2 cellular contexts compared by ENCODE assay signal in the genomic region with DNA sequence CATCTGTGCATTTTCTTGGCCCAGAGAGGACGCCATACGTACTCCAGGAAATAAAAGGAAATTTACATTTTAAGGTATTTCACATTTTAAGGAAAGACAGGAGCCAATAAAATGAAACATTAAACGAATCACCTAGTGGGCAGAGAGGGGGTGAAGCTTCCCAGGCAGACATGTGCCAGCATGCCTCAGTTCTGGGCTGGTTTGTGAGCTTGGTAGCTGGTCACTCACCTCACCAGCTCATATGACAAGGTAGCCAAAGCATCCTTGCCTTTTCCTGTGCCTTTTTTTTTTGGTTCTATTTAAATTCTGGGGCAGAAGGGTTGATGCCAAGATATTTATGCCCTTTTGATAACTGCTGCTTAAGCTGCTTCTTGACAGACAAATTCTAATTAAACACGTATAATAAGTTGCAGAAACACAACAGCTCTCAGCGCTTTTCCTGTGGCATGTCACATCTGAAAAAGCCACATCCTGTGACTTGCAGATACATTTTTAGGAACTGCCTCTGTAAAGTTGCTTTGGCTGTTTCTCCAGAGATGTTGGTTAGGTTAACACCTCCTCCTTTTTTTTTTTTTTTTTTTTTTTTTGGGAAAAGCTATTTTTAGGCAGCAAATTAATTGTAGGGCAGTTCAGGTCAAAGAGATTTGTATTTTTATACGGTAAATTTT.
TF ChIP-seq lines count a peak whose summit lies in the region.

No MANE protein-coding gene starts in this region.

TF ChIP-seq in GM12878, 131 proteins besides CTCF, POLR2A, EP300 and RAD21 (continued from another document and continues in another):
- TF ChIP-seq, protein P1, sequence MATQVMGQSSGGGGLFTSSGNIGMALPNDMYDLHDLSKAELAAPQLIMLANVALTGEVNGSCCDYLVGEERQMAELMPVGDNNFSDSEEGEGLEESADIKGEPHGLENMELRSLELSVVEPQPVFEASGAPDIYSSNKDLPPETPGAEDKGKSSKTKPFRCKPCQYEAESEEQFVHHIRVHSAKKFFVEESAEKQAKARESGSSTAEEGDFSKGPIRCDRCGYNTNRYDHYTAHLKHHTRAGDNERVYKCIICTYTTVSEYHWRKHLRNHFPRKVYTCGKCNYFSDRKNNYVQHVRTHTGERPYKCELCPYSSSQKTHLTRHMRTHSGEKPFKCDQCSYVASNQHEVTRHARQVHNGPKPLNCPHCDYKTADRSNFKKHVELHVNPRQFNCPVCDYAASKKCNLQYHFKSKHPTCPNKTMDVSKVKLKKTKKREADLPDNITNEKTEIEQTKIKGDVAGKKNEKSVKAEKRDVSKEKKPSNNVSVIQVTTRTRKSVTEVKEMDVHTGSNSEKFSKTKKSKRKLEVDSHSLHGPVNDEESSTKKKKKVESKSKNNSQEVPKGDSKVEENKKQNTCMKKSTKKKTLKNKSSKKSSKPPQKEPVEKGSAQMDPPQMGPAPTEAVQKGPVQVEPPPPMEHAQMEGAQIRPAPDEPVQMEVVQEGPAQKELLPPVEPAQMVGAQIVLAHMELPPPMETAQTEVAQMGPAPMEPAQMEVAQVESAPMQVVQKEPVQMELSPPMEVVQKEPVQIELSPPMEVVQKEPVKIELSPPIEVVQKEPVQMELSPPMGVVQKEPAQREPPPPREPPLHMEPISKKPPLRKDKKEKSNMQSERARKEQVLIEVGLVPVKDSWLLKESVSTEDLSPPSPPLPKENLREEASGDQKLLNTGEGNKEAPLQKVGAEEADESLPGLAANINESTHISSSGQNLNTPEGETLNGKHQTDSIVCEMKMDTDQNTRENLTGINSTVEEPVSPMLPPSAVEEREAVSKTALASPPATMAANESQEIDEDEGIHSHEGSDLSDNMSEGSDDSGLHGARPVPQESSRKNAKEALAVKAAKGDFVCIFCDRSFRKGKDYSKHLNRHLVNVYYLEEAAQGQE (IDR thresholded peaks at IDR 0.05; ENCODE audit: low read depth, low read length) = no peak
- TF ChIP-seq POU2F2 (IDR thresholded peaks at IDR 0.05; ENCODE audit: borderline replicate concordance, low read depth, low read length) (no peak), LARP7 (IDR thresholded peaks at IDR 0.05) (no peak), SMAD5 (IDR thresholded peaks at IDR 0.05; ENCODE audit: low read depth) (no peak), STAT3 (IDR thresholded peaks at IDR 0.05; ENCODE audit: low read depth, low read length) (no peak), IKZF2 (IDR thresholded peaks at IDR 0.05) (peak; percentile 48 to 61; a peak in 2 of 4 replicates), SMARCA5 (IDR thresholded peaks at IDR 0.05) (no peak), ZNF384 (IDR thresholded peaks at IDR 0.05; ENCODE audit: borderline replicate concordance, low read depth, low read length) (peak; percentile 32; the same call in 1 of the 2 replicates), NR2C1 (IDR thresholded peaks at IDR 0.05) (no peak), RBBP5 (conservative IDR thresholded peaks at IDR 0.05) (no peak), ZNF24 (IDR thresholded peaks at IDR 0.05) (no peak), NFXL1 (IDR thresholded peaks at IDR 0.05; ENCODE audit: borderline replicate concordance) (no peak), RUNX3 (IDR thresholded peaks at IDR 0.05; ENCODE audit: low read length) (peak; percentile 37; the same call in 1 of the 2 replicates), SIX5 (IDR thresholded peaks at IDR 0.05; ENCODE audit: low read depth, low read length, severe bottlenecking) (no peak), KLF5 (IDR thresholded peaks at IDR 0.05; ENCODE audit: partially characterized antibody) (no peak), EZH2 (IDR thresholded peaks at IDR 0.05; ENCODE audit: borderline replicate concordance, control insufficient read depth, low read depth, low read length) (no peak), YBX1 (IDR thresholded peaks at IDR 0.05) (no peak), NRF1 (conservative IDR thresholded peaks at IDR 0.05; ENCODE audit: low read depth, low read length) (no peak), CBFB (IDR thresholded peaks at IDR 0.05; ENCODE audit: low read depth) (no peak), SPI1 (IDR thresholded peaks at IDR 0.05; ENCODE audit: borderline replicate concordance, insufficient read depth, low read depth, low read length) (peak; percentile 40; the same call in 1 of the 2 replicates), TCF7 (IDR thresholded peaks at IDR 0.05; ENCODE audit: borderline replicate concordance) (no peak), MEF2A (IDR thresholded peaks at IDR 0.05; ENCODE audit: insufficient read depth, low read depth, low read length) (0 out of 2 replicates have a peak, but pooled peaks have one; percentile 8), MTA2 (IDR thresholded peaks at IDR 0.05; ENCODE audit: low read depth) (peak; percentile 34; the same call in 1 of the 2 replicates), BRCA1 (IDR thresholded peaks at IDR 0.05; ENCODE audit: low read depth, low read length) (no peak)
- TF ChIP-seq, protein P2, sequence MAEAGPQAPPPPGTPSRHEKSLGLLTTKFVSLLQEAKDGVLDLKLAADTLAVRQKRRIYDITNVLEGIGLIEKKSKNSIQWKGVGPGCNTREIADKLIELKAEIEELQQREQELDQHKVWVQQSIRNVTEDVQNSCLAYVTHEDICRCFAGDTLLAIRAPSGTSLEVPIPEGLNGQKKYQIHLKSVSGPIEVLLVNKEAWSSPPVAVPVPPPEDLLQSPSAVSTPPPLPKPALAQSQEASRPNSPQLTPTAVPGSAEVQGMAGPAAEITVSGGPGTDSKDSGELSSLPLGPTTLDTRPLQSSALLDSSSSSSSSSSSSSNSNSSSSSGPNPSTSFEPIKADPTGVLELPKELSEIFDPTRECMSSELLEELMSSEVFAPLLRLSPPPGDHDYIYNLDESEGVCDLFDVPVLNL (IDR thresholded peaks at IDR 0.05; ENCODE audit: low read depth, low read length) = no peak
- TF ChIP-seq, protein P3, sequence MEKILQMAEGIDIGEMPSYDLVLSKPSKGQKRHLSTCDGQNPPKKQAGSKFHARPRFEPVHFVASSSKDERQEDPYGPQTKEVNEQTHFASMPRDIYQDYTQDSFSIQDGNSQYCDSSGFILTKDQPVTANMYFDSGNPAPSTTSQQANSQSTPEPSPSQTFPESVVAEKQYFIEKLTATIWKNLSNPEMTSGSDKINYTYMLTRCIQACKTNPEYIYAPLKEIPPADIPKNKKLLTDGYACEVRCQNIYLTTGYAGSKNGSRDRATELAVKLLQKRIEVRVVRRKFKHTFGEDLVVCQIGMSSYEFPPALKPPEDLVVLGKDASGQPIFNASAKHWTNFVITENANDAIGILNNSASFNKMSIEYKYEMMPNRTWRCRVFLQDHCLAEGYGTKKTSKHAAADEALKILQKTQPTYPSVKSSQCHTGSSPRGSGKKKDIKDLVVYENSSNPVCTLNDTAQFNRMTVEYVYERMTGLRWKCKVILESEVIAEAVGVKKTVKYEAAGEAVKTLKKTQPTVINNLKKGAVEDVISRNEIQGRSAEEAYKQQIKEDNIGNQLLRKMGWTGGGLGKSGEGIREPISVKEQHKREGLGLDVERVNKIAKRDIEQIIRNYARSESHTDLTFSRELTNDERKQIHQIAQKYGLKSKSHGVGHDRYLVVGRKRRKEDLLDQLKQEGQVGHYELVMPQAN (conservative IDR thresholded peaks at IDR 0.05) = no peak

TF ChIP-seq in HEK293T, 16 proteins besides CTCF, POLR2A, EP300 and RAD21 (continued from another document):
- TF ChIP-seq, protein P4, sequence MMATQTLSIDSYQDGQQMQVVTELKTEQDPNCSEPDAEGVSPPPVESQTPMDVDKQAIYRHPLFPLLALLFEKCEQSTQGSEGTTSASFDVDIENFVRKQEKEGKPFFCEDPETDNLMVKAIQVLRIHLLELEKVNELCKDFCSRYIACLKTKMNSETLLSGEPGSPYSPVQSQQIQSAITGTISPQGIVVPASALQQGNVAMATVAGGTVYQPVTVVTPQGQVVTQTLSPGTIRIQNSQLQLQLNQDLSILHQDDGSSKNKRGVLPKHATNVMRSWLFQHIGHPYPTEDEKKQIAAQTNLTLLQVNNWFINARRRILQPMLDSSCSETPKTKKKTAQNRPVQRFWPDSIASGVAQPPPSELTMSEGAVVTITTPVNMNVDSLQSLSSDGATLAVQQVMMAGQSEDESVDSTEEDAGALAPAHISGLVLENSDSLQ (IDR thresholded peaks at IDR 0.05) = no peak
- no peak for TF ChIP-seq SUZ12 (IDR thresholded peaks at IDR 0.05)
TF ChIP-seq in HEK293T: peak in this region for 0.
